1 cellular context compared by ENCODE assay signal in the genomic region with DNA sequence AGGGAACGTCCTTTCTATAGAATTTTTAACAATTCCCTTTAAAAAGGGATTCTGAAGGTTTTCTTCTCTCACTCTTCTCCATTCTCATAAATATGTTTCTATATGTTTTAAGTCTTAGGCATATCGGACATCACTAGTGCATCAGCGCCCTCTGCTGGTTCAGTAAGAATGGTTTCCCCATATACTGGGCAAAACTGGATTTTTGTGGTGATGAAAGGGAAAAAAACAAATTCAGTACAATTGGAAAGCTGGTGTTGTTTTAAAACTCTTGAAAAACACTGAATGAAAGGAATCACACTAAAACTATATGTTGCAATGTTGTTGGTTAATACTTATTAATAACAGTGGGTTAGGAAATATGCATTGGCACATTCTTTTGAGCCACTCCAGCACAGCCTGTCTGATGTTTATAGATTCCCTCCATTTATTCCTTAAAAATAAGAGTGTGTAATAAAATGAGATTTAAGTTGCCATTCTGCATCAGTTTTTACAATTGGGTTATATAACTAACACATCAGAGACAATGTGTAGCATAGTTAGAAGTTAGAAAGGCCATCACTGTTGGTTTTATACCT.
TF ChIP-seq lines count a peak whose summit lies in the region.

No MANE protein-coding gene starts in this region.

TF ChIP-seq in GM12878, 131 proteins besides CTCF, POLR2A, EP300 and RAD21 (continued from another document):
- TF ChIP-seq SKIL (IDR thresholded peaks at IDR 0.05; ENCODE audit: low read depth, poor library complexity, severe bottlenecking): peak; percentile 52
